9 cellular contexts compared by ENCODE assay signal in genomic region chr4:82801910-82802521, GRCh38. TPM values are rescaled to one million over a fixed set of nuclear protein-coding genes. Genes with fewer than 3 reads are reported as not detected.
DNase-seq lines count a peak whose midpoint lies in the region; ATAC-seq and TF ChIP-seq lines count a peak whose summit lies in the region.
"Had no signal": no experiment of that assay in that cellular context is flagged by ENCODE, and none has a peak within 500 bp of the region (broad histone marks: within the 10 kb centered on the region; RNA-seq: fewer than 3 reads in every experiment).

No MANE protein-coding gene starts in this region.

- H3K9ac ChIP-seq in MM.1S (ENCODE audit: low read length) = no peak overlapping the region

- H3K4me3 ChIP-seq in MM.1S (ENCODE audit: low read length) (no peak overlapping the region), choroid plexus epithelial cell (ENCODE audit: low read depth, low read length) (no peak overlapping the region), ovary (no peak overlapping the region)

- H3K36me3 ChIP-seq in MM.1S (replicated peaks; ENCODE audit: insufficient read depth, low read length) (no peaks in the 10 kb centered on the region), ovary (no peaks in the 10 kb centered on the region)

- H3K9me3 ChIP-seq in MM.1S (replicated peaks; ENCODE audit: insufficient read depth, low read length) (no peaks in the 10 kb centered on the region), ovary (no peaks in the 10 kb centered on the region)

- peaks cover 5% of the 10 kb centered on the region; the same call in 1 of the 2 replicates for H3F3A ChIP-seq in MM.1S (ENCODE audit: insufficient read depth, low read length)

- H4K20me1 ChIP-seq in MM.1S (ENCODE audit: insufficient read depth, low read length) = no peaks in the 10 kb centered on the region

- H2AFZ ChIP-seq in MM.1S (ENCODE audit: low read length) = no peak overlapping the region

- no peak for TF ChIP-seq POLR2A in ovary (IDR thresholded peaks at IDR 0.05)

- H3K27me3 ChIP-seq in MM.1S (replicated peaks; ENCODE audit: insufficient read depth, low read length) (no peaks in the 10 kb centered on the region), ovary (no peaks in the 10 kb centered on the region)

- intact Hi-C loops in ovary (cut with DNase I) = no loop called here

- no peaks in the 10 kb centered on the region for H3K9me3 Mint-ChIP-seq in stimulated activated naive B cell treated with anti-CD40 and anti-IgM and Interleukin-4, amounts not matched to agents 10 μg/mL and 1 μg/mL and 100 μg/mL, for 72 hours

- no peak overlapping the region for H3K4me3 Mint-ChIP-seq in stimulated activated naive B cell treated with anti-CD40 and anti-IgM and Interleukin-4, amounts not matched to agents 10 μg/mL and 1 μg/mL and 100 μg/mL, for 72 hours

- DNase-seq in NCI-H1417 (lab: John Stamatoyannopoulos, UW) (peak; percentile 10 to 57 (median 41)), NCI-H1417 treated with DMSO at 0.1 percent for 48 hours (lab: John Stamatoyannopoulos, UW) (no peak), MM.1S (no peak), choroid plexus epithelial cell (ENCODE audit: low read depth) (peak; percentile 72), pons (ENCODE audit: low spot score) (peak; percentile 64), HK-2 (ENCODE audit: unreplicated experiment) (no peak), ovary (no peak)
- no peak for DNase-seq in stimulated activated naive B cell treated with anti-CD40 and anti-IgM and Interleukin-4, amounts not matched to agents 10 μg/mL and 1 μg/mL and 100 μg/mL, for 72 hours
- DNase-seq: central memory CD4-positive, alpha-beta T cell had no signal

- no peak overlapping the region for H3K4me2 ChIP-seq in MM.1S (ENCODE audit: low read depth, low read length)

- ATAC-seq in stimulated activated naive B cell treated with anti-CD40 and anti-IgM and Interleukin-4, amounts not matched to agents 10 μg/mL and 1 μg/mL and 100 μg/mL, for 72 hours (replicated peaks) = no peak

- TF ChIP-seq CTCF in MM.1S (IDR thresholded peaks at IDR 0.05; ENCODE audit: low read length) (peak; percentile 22), choroid plexus epithelial cell (conservative IDR thresholded peaks at IDR 0.05; ENCODE audit: low read depth, low read length) (peak; percentile 65), ovary (IDR thresholded peaks at IDR 0.05) (peak in 1 of 3 donors; percentile 19)

- H3K4me1 ChIP-seq in MM.1S (ENCODE audit: low read length) = peaks cover 9% of the 10 kb centered on the region
- H3K4me1 ChIP-seq in ovary (ENCODE audit: insufficient read depth) = peaks cover 3% of the 10 kb centered on the region

- no peak for TF ChIP-seq EP300 in ovary (IDR thresholded peaks at IDR 0.05)

- no peaks in the 10 kb centered on the region for H3K79me2 ChIP-seq in MM.1S (ENCODE audit: low read length)

- peaks cover 28 to 35% of the 10 kb centered on the region in 2 donors for H3K27me3 Mint-ChIP-seq in stimulated activated naive B cell treated with anti-CD40 and anti-IgM and Interleukin-4, amounts not matched to agents 10 μg/mL and 1 μg/mL and 100 μg/mL, for 72 hours

- WGBS in ovary, 3 donors = 62 to 69% (median 63%) methylated on average over 3 of the region's 3 CpGs

- no peaks in the 10 kb centered on the region for H3K9me2 ChIP-seq in MM.1S (replicated peaks; ENCODE audit: insufficient read depth, low read length)

- no peak overlapping the region for H3K27ac ChIP-seq in MM.1S (ENCODE audit: low read length)
- H3K27ac ChIP-seq in ovary = no peak overlapping the region

- H3K4me1 Mint-ChIP-seq in stimulated activated naive B cell treated with anti-CD40 and anti-IgM and Interleukin-4, amounts not matched to agents 10 μg/mL and 1 μg/mL and 100 μg/mL, for 72 hours = peaks cover 16 to 30% of the 10 kb centered on the region in 2 donors

- no peak overlapping the region for H3K27ac Mint-ChIP-seq in stimulated activated naive B cell treated with anti-CD40 and anti-IgM and Interleukin-4, amounts not matched to agents 10 μg/mL and 1 μg/mL and 100 μg/mL, for 72 hours

- no peaks in the 10 kb centered on the region for H3K36me3 Mint-ChIP-seq in stimulated activated naive B cell treated with anti-CD40 and anti-IgM and Interleukin-4, amounts not matched to agents 10 μg/mL and 1 μg/mL and 100 μg/mL, for 72 hours

RNA-seq across cellular contexts. Expression of gene SCD5, which starts 3.4 kb away (rescaled TPM):
- total RNA-seq in ovary = 100 to 1,000 TPM in 5 of 7 donors, 10 to 100 TPM in 2; 96.3 to 203 (median 119) TPM
- 100 to 1,000 TPM in 1 of 2 donors, 10 to 100 TPM in 1; 99.3 to 174 TPM for polyA plus RNA-seq in ovary

Comparison
In these comparisons a context has a peak if more than half of its experiments do, and no peak if none do; other contexts are left out.
1. DNase-seq: peak in NCI-H1417 (3 of 3), choroid plexus epithelial cell (single experiment) and pons (single experiment); none in NCI-H1417 treated with DMSO at 0.1 percent for 48 hours (single experiment), MM.1S (single experiment), HK-2 (single experiment), ovary (0 of 5) and stimulated activated naive B cell treated with anti-CD40 and anti-IgM and Interleukin-4, amounts not matched to agents 10 μg/mL and 1 μg/mL and 100 μg/mL, for 72 hours (single experiment).